11 cellular contexts compared by ENCODE assay signal in genomic region chr14:66657780-66658179, GRCh38.
"Had no signal": no experiment of that assay in that cellular context is flagged by ENCODE, and none has a peak within 500 bp of the region (broad histone marks: within the 10 kb centered on the region; RNA-seq: fewer than 3 reads in every experiment).

No MANE protein-coding gene starts in this region.

- H3K4me1 ChIP-seq: HAP-1 had no signal

- H3K27ac Mint-ChIP-seq: GM23338, H9, HFFc6 had no signal

- H3K4me2 ChIP-seq: GM23338 had no signal

- H3K4me3 Mint-ChIP-seq: GM23338, H9, HFFc6 had no signal

- H3K27ac ChIP-seq: GM23248 had no signal

- DNase-seq: GM23248, GOT3, H7, H9, HCEC 1CT, HFFc6 had no signal

- FAIRE-seq: H1, H54 had no signal

- H3K9ac ChIP-seq: GM23248 had no signal

- H2AFZ ChIP-seq: GM23248, GM23338 had no signal

- H3K36me3 ChIP-seq: HAP-1 had no signal

- ATAC-seq: GM23338, HCT116 had no signal

- H3K9me3 ChIP-seq: HAP-1 had no signal

- H3K4me3 ChIP-seq: GM23248, GM23338, HAP-1 had no signal
